In genomic region chr20:24727795-24728194, GRCh38 we compare ENCODE assay signal across 7 cellular contexts.
"Had no signal": no experiment of that assay in that cellular context is flagged by ENCODE, and none has a peak within 500 bp of the region (broad histone marks: within the 10 kb centered on the region; RNA-seq: fewer than 3 reads in every experiment).

No MANE protein-coding gene starts in this region.

- H3K9me3 Mint-ChIP-seq: IgD-negative memory B cell had no signal

- H3K36me3 Mint-ChIP-seq: IgD-negative memory B cell had no signal

- H3K27ac Mint-ChIP-seq: IgD-negative memory B cell had no signal

- FAIRE-seq: HTR-8/SVneo, K562 had no signal

- H3K27ac ChIP-seq: HL-60 had no signal

- ATAC-seq: K562 had no signal

- H3K4me3 Mint-ChIP-seq: IgD-negative memory B cell had no signal

- H3K4me3 ChIP-seq: K562 had no signal

- DNase-seq: IMR-90, KBM-7, KG1 had no signal
